ENCODE assay signal across 1 cellular context in genomic region chr11:2928605-2929510, GRCh38.
TF ChIP-seq lines count a peak whose summit lies in the region.

TSS of gene PHLDA2 (minus strand) at chr11:2929420. CDS start at chr11:2929364, 56 bp downstream.

TF ChIP-seq in K562, 482 proteins besides CTCF, POLR2A, EP300 and RAD21 (continued from another document and continues in another):
- TF ChIP-seq ETV6 (IDR thresholded peaks at IDR 0.05; ENCODE audit: borderline replicate concordance in 1 of 2, low read depth in 2 of 2, low read length in 1 of 2) (no peak), ETV6 (CRISPR knock-in tag; IDR thresholded peaks at IDR 0.05; ENCODE audit: borderline replicate concordance) (peak; percentile 86), E2F4 (CRISPR knock-in tag; IDR thresholded peaks at IDR 0.05; ENCODE audit: low read depth) (no peak), NFE2L1 (tag; IDR thresholded peaks at IDR 0.05; ENCODE audit: borderline replicate concordance, low read depth) (no peak), ZFPM2 (CRISPR knock-in tag; IDR thresholded peaks at IDR 0.05) (no peak), USF2 (CRISPR knock-in tag; IDR thresholded peaks at IDR 0.05) (no peak), ZNF512 (tag; IDR thresholded peaks at IDR 0.05) (no peak), ZNF212 (CRISPR knock-in tag; IDR thresholded peaks at IDR 0.05) (no peak), ZNF407 (IDR thresholded peaks at IDR 0.05; ENCODE audit: low read depth) (no peak), BRD9 (IDR thresholded peaks at IDR 0.05; ENCODE audit: low read depth, partially characterized antibody) (no peak), ZNF589 (CRISPR knock-in tag; IDR thresholded peaks at IDR 0.05; ENCODE audit: low read depth) (no peak), NR0B1 (IDR thresholded peaks at IDR 0.05; ENCODE audit: partially characterized antibody) (no peak), CREB3L1 (IDR thresholded peaks at IDR 0.05; ENCODE audit: borderline replicate concordance, low read depth) (no peak; the same call in 1 of the 2 replicates), TSHZ1 (CRISPR knock-in tag; IDR thresholded peaks at IDR 0.05) (no peak), JUN (IDR thresholded peaks at IDR 0.05; ENCODE audit: borderline replicate concordance, low read depth, low read length) (no peak), JUN (CRISPR knock-in tag; IDR thresholded peaks at IDR 0.05; ENCODE audit: borderline replicate concordance) (no peak), SRSF3 (IDR thresholded peaks at IDR 0.05; ENCODE audit: insufficient read depth, low read length) (no peak), KAT7 (CRISPR knock-in tag; IDR thresholded peaks at IDR 0.05; ENCODE audit: borderline replicate concordance) (peak; percentile 75; the same call in 1 of the 2 replicates), GABPA (tag; conservative IDR thresholded peaks at IDR 0.05; ENCODE audit: low read depth) (peak; percentile 49; the same call in 1 of the 2 replicates), ZNF384 (IDR thresholded peaks at IDR 0.05; ENCODE audit: low read depth, low read length) (no peak), HDAC3 (IDR thresholded peaks at IDR 0.05; ENCODE audit: borderline replicate concordance, partially characterized antibody) (no peak), STAT5A (IDR thresholded peaks at IDR 0.05; ENCODE audit: borderline replicate concordance, low read length) (no peak), RFX5 (IDR thresholded peaks at IDR 0.05; ENCODE audit: low read depth, low read length) (no peak), SETDB1 (IDR thresholded peaks at IDR 0.05; ENCODE audit: low read length) (no peak), TGIF2 (CRISPR knock-in tag; IDR thresholded peaks at IDR 0.05) (peak; percentile 62; the same call in 1 of the 2 replicates), L3MBTL2 (IDR thresholded peaks at IDR 0.05) (peak; percentile 93), MLLT1 (IDR thresholded peaks at IDR 0.05) (0 out of 4 replicates have a peak, but pooled peaks of 1 of the 2 experiments have one; percentile 20), FOXM1 (IDR thresholded peaks at IDR 0.05; ENCODE audit: low read depth) (no peak), FOXM1 (CRISPR knock-in tag; IDR thresholded peaks at IDR 0.05; ENCODE audit: low read depth) (no peak), ZNF584 (CRISPR knock-in tag; IDR thresholded peaks at IDR 0.05; ENCODE audit: low read depth) (no peak), TRIM24 (IDR thresholded peaks at IDR 0.05) (no peak), EGR1 (conservative IDR thresholded peaks at IDR 0.05) (peak; percentile 69), THRA (IDR thresholded peaks at IDR 0.05) (no peak), ZNF146 (CRISPR knock-in tag; IDR thresholded peaks at IDR 0.05; ENCODE audit: unreplicated experiment) (no peak), RFX7 (CRISPR knock-in tag; IDR thresholded peaks at IDR 0.05) (no peak), HOXB6 (CRISPR knock-in tag; IDR thresholded peaks at IDR 0.05; ENCODE audit: borderline replicate concordance) (no peak), USF1 (CRISPR knock-in tag; IDR thresholded peaks at IDR 0.05) (peak; percentile 21), NFIC (IDR thresholded peaks at IDR 0.05) (peak; percentile 79), ARID2 (IDR thresholded peaks at IDR 0.05) (no peak), ZNF3 (CRISPR knock-in tag; IDR thresholded peaks at IDR 0.05) (no peak)
